30 cellular contexts compared by ENCODE assay signal in the genomic region with DNA sequence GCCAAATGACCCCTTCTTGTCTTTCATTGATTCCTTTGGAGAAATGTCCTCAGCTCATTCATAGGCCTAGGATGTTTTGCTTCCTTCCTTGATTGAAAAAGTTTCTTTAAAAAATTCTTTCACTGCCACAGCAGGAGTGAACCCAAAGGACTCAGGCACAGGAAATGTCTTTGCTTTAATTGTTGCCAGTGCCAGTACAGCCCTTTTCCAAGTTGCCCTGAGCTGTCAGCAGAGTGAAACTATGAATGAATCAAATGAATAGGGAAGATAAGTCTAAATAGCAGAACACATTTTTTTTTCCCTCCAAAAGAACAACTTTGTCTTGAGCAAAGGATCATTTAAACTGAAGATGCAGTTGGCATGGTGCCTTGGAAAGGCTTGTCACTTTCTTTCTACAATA.
DNase-seq lines count a peak whose midpoint lies in the region; ATAC-seq, FAIRE-seq and TF ChIP-seq lines count a peak whose summit lies in the region.
"Had no signal": no experiment of that assay in that cellular context is flagged by ENCODE, and none has a peak within 500 bp of the region (broad histone marks: within the 10 kb centered on the region; RNA-seq: fewer than 3 reads in every experiment).

No MANE protein-coding gene starts in this region.

- peaks cover 3% of the 10 kb centered on the region for H3K36me3 Mint-ChIP-seq in T-helper 17 cell (ENCODE audit: low read depth)
- H3K36me3 Mint-ChIP-seq: activated naive CD8-positive, alpha-beta T cell; stimulated activated effector memory CD8-positive, alpha-beta T cell treated with anti-CD3 and anti-CD28 coated beads, Interleukin-12 subunit alpha, Interleukin-12 subunit beta, amount 100 ng/mL, for 72 hours had no signal

- no peaks in the 10 kb centered on the region for H3K79me2 ChIP-seq in ACC112 (ENCODE audit: control insufficient read depth, insufficient read depth, low read length, unreplicated experiment)
- H3K79me2 ChIP-seq in DND-41 (ENCODE audit: insufficient read depth, low read length): no peaks in the 10 kb centered on the region

- H4K20me1 ChIP-seq in DND-41 (ENCODE audit: insufficient read depth, low read length): no peaks in the 10 kb centered on the region

- H3K4me2 ChIP-seq in DND-41 (ENCODE audit: insufficient read depth, low read length): no peak overlapping the region

- H3K9me3 ChIP-seq in DND-41 (ENCODE audit: insufficient read depth, low read length, severe bottlenecking) (no peaks in the 10 kb centered on the region), T-helper 17 cell (ENCODE audit: control insufficient read depth, low read length, poor library complexity, severe bottlenecking) (no peaks in the 10 kb centered on the region), psoas muscle (no peaks in the 10 kb centered on the region)
- H3K9me3 ChIP-seq: transverse colon had no signal

- no peak overlapping the region for H3K27ac ChIP-seq in ACC112 (ENCODE audit: low read depth, low read length)
- no peak overlapping the region for H3K27ac ChIP-seq in DND-41 (ENCODE audit: low read length)
- H3K27ac ChIP-seq in psoas muscle: no peak overlapping the region
- H3K27ac ChIP-seq: transverse colon, VCaP had no signal

- H3K4me3 ChIP-seq in ACC112 (ENCODE audit: low read depth, low read length) (no peak overlapping the region), DND-41 (ENCODE audit: low read depth in 1 of 2, low read length in 2 of 2) (no peak overlapping the region), psoas muscle (no peak overlapping the region)
- H3K4me3 ChIP-seq: transverse colon had no signal

- intact Hi-C loops in psoas muscle (cut with DNase I): no loop called here

- no peaks in the 10 kb centered on the region for H3K27me3 ChIP-seq in ACC112 (ENCODE audit: insufficient read depth, low read length)
- no peaks in the 10 kb centered on the region for H3K27me3 ChIP-seq in DND-41 (ENCODE audit: insufficient read depth, low read length, poor library complexity)
- H3K27me3 ChIP-seq in psoas muscle (ENCODE audit: insufficient read depth in 3 of 3, low read length in 2 of 3): no peaks in the 10 kb centered on the region
- H3K27me3 ChIP-seq: transverse colon had no signal

- H3K4me3 Mint-ChIP-seq in T-helper 17 cell: no peak overlapping the region
- H3K4me3 Mint-ChIP-seq: activated naive CD8-positive, alpha-beta T cell; activated T-cell treated with anti-CD3 and anti-CD28 coated beads, Interleukin-2, amount 50 U/mL, for 24 hours; stimulated activated effector memory CD8-positive, alpha-beta T cell treated with anti-CD3 and anti-CD28 coated beads, Interleukin-12 subunit alpha, Interleukin-12 subunit beta, amount 100 ng/mL, for 72 hours had no signal

- H3K36me3 ChIP-seq in ACC112 (ENCODE audit: insufficient read depth, low read length) (no peaks in the 10 kb centered on the region), DND-41 (ENCODE audit: insufficient read depth, low read length) (no peaks in the 10 kb centered on the region), psoas muscle (ENCODE audit: insufficient read depth in 1 of 2, low read depth in 1 of 2) (no peaks in the 10 kb centered on the region)
- H3K36me3 ChIP-seq: transverse colon had no signal

- TF ChIP-seq CTCF in DND-41 (IDR thresholded peaks at IDR 0.05; ENCODE audit: borderline replicate concordance, extremely low read depth, low read length, poor library complexity, severe bottlenecking) (no peak), psoas muscle (IDR thresholded peaks at IDR 0.05) (no peak)

- no peak for FAIRE-seq in frontal cortex (lab: Jason Lieb, UNC)

- peak overlapping the region; percentile 34 for H3K27ac Mint-ChIP-seq in T-helper 17 cell
- H3K27ac Mint-ChIP-seq: activated naive CD8-positive, alpha-beta T cell; activated T-cell treated with anti-CD3 and anti-CD28 coated beads, Interleukin-2, amount 50 U/mL, for 24 hours; stimulated activated effector memory CD8-positive, alpha-beta T cell treated with anti-CD3 and anti-CD28 coated beads, Interleukin-12 subunit alpha, Interleukin-12 subunit beta, amount 100 ng/mL, for 72 hours had no signal

- H3K27me3 Mint-ChIP-seq in T-helper 17 cell: peaks cover 10% of the 10 kb centered on the region
- H3K27me3 Mint-ChIP-seq: activated naive CD8-positive, alpha-beta T cell; activated T-cell treated with anti-CD3 and anti-CD28 coated beads, Interleukin-2, amount 50 U/mL, for 24 hours had no signal

- H2AFZ ChIP-seq in ACC112 (ENCODE audit: low read length, unreplicated experiment): peak overlapping the region; percentile 48
- no peak overlapping the region for H2AFZ ChIP-seq in DND-41 (ENCODE audit: low read depth, low read length)

- DNase-seq in DND-41 (no peak), T-helper 17 cell (no peak), medulla oblongata (ENCODE audit: extremely low spot score) (peak; percentile 36), iPS-NIHi7 (ENCODE audit: extremely low spot score) (no peak), frontal cortex (ENCODE audit: low spot score in 2 of 2) (no peak), psoas muscle (no peak)
- DNase-seq: activated CD4-positive, alpha-beta T cell treated with anti-CD3 and anti-CD28 coated beads for 48 hours; activated effector memory CD4-positive, alpha-beta T cell treated with anti-CD3 and anti-CD28 coated beads, Interleukin-2, amount 50 U/mL, for 16 hours; activated T-cell treated with anti-CD3 and anti-CD28 coated beads, Interleukin-2, amount 50 U/mL, for 24 hours; aorta; COR-L47; cortex of kidney; DMS53; erythroblast; HCEC 1CT; kidney glomerular epithelial cell; NCI-H1436 treated with DMSO at 0.1 percent for 48 hours; NCI-H2107; NCI-H345; NCI-H69; SIG-M5; stimulated activated CD4-positive, alpha-beta T cell treated with anti-CD3 and anti-CD28 coated beads, Interleukin-4, amount 100 ng/mL, for 4 hours; T-helper 9 cell; transverse colon had no signal

- peaks cover 21% of the 10 kb centered on the region for H3K4me1 Mint-ChIP-seq in T-helper 17 cell

- no peak overlapping the region for H3K9ac ChIP-seq in DND-41 (ENCODE audit: low read depth, low read length)

- ATAC-seq in DND-41 (ENCODE audit: insufficient read depth, low read depth) (peak; percentile 33; the same call in 1 of the 3 replicates), T-helper 17 cell (no peak), HG03025 (IDR thresholded peaks at IDR 0.05; ENCODE audit: low FRiP score, unreplicated experiment) (no peak), psoas muscle (no peak)
- ATAC-seq: Panc1; stimulated activated effector memory CD8-positive, alpha-beta T cell treated with anti-CD3 and anti-CD28 coated beads, Interleukin-12 subunit alpha, Interleukin-12 subunit beta, amount 100 ng/mL, for 72 hours had no signal

- no peaks in the 10 kb centered on the region for H3K4me1 ChIP-seq in ACC112 (ENCODE audit: control insufficient read depth, insufficient read depth, low read length, unreplicated experiment)
- H3K4me1 ChIP-seq in DND-41 (ENCODE audit: insufficient read depth, low read length): no peaks in the 10 kb centered on the region
- no peaks in the 10 kb centered on the region for H3K4me1 ChIP-seq in psoas muscle
